ENCODE assay signal across 12 cellular contexts in genomic region chr5:103441523-103441922, GRCh38.
DNase-seq lines count a peak whose midpoint lies in the region; ATAC-seq and TF ChIP-seq lines count a peak whose summit lies in the region.
"Had no signal": no experiment of that assay in that cellular context is flagged by ENCODE, and none has a peak within 500 bp of the region (broad histone marks: within the 10 kb centered on the region; RNA-seq: fewer than 3 reads in every experiment).

No MANE protein-coding gene starts in this region.

- no peak overlapping the region for H3K4me2 ChIP-seq in mammary epithelial cell (ENCODE audit: insufficient read depth, low read depth, low read length)

- H3K4me1 ChIP-seq in mammary epithelial cell (ENCODE audit: insufficient read depth, low read length): peaks cover 6% of the 10 kb centered on the region
- H3K4me1 ChIP-seq: esophagus muscularis mucosa had no signal

- H3K27me3 Mint-ChIP-seq in MCF 10A (ENCODE audit: insufficient read depth, unreplicated experiment) (no peaks in the 10 kb centered on the region), progenitor cell of endocrine pancreas (no peaks in the 10 kb centered on the region)
- H3K27me3 Mint-ChIP-seq in stimulated activated naive CD8-positive, alpha-beta T cell treated with anti-CD3 and anti-CD28 coated beads, Interleukin-15, amount 100 ng/mL, for 72 hours: peaks cover 8% of the 10 kb centered on the region

- no peak overlapping the region for H3K27ac ChIP-seq in mammary epithelial cell (ENCODE audit: insufficient read depth, low read depth, low read length)
- H3K27ac ChIP-seq: esophagus muscularis mucosa, HL-60 had no signal

- peaks cover 9% of the 10 kb centered on the region for H3K4me1 Mint-ChIP-seq in MCF 10A (ENCODE audit: insufficient read depth, unreplicated experiment)
- H3K4me1 Mint-ChIP-seq in progenitor cell of endocrine pancreas (ENCODE audit: low read depth): peaks cover 8% of the 10 kb centered on the region
- no peaks in the 10 kb centered on the region for H3K4me1 Mint-ChIP-seq in stimulated activated naive CD8-positive, alpha-beta T cell treated with anti-CD3 and anti-CD28 coated beads, Interleukin-15, amount 100 ng/mL, for 72 hours
- H3K4me1 Mint-ChIP-seq: activated naive CD4-positive, alpha-beta T cell treated with anti-CD3 and anti-CD28 coated beads, Interleukin-2, amount 10 ng/mL, durations not matched to agents 7 days and 5 days had no signal

- WGBS in mammary epithelial cell (ENCODE audit: low coverage, missing lambda C conversion rate): 52% methylated on average over 2 of the region's 2 CpGs

- no peak for ATAC-seq in GM18858 (IDR thresholded peaks at IDR 0.05; ENCODE audit: unreplicated experiment)
- no peak for ATAC-seq in stimulated activated naive CD8-positive, alpha-beta T cell treated with anti-CD3 and anti-CD28 coated beads, Interleukin-15, amount 100 ng/mL, for 72 hours

- H2AFZ ChIP-seq in mammary epithelial cell (ENCODE audit: low read depth, low read length): no peak overlapping the region

- intact Hi-C loops in MCF 10A (cut with micrococcal nuclease) (no loop called here), mammary epithelial cell (cut with micrococcal nuclease) (no loop called here)

- H3K36me3 Mint-ChIP-seq in MCF 10A (ENCODE audit: insufficient read depth, unreplicated experiment) (no peaks in the 10 kb centered on the region), progenitor cell of endocrine pancreas (ENCODE audit: insufficient read depth) (no peaks in the 10 kb centered on the region)
- H3K36me3 Mint-ChIP-seq: activated naive CD4-positive, alpha-beta T cell treated with anti-CD3 and anti-CD28 coated beads, Interleukin-2, amount 10 ng/mL, durations not matched to agents 7 days and 5 days had no signal

- H3K4me3 ChIP-seq in mammary epithelial cell (replicated peaks in 1 of 3; ENCODE audit: insufficient read depth in 1 of 3, low read depth in 2 of 3, low read length in 3 of 3) (no peak overlapping the region), astrocyte of the cerebellum (ENCODE audit: low read depth, low read length) (no peak overlapping the region)
- H3K4me3 ChIP-seq: esophagus muscularis mucosa had no signal

- dilution Hi-C loops in mammary epithelial cell (cut with HindIII; ENCODE audit: low sequenced_read_pairs): no loop called here

- H3K27me3 ChIP-seq in mammary epithelial cell (ENCODE audit: insufficient read depth, low read length): no peaks in the 10 kb centered on the region
- H3K27me3 ChIP-seq: esophagus muscularis mucosa had no signal

- H3K27ac Mint-ChIP-seq in MCF 10A (ENCODE audit: low read depth, unreplicated experiment): no peak overlapping the region
- H3K27ac Mint-ChIP-seq in progenitor cell of endocrine pancreas: no peak overlapping the region
- no peak overlapping the region for H3K27ac Mint-ChIP-seq in stimulated activated naive CD8-positive, alpha-beta T cell treated with anti-CD3 and anti-CD28 coated beads, Interleukin-15, amount 100 ng/mL, for 72 hours
- H3K27ac Mint-ChIP-seq: activated naive CD4-positive, alpha-beta T cell treated with anti-CD3 and anti-CD28 coated beads, Interleukin-2, amount 10 ng/mL, durations not matched to agents 7 days and 5 days had no signal

- H3K79me2 ChIP-seq in mammary epithelial cell (ENCODE audit: insufficient read depth, low read length): no peaks in the 10 kb centered on the region

- POLR2A ChIA-PET in MCF 10A (lab: Yijun Ruan, JAX): interaction anchor here (1.6 kb wide), 1 partner anchor 25 kb away, joined by 3 read pairs; no protein-coding TSS in a partner anchor

- H3K36me3 ChIP-seq in mammary epithelial cell (ENCODE audit: insufficient read depth, low read length): no peaks in the 10 kb centered on the region
- H3K36me3 ChIP-seq: esophagus muscularis mucosa had no signal

- in situ Hi-C loops in mammary epithelial cell (cut with MboI; ENCODE audit: low sequenced_read_pairs in 2 of 2): no loop called here
- in situ Hi-C loops in astrocyte of the cerebellum (cut with HindIII; ENCODE audit: low sequenced_read_pairs): no loop called here

- H3K9me3 ChIP-seq in mammary epithelial cell (replicated peaks; ENCODE audit: insufficient read depth, low read length): no peaks in the 10 kb centered on the region

- BruUV-seq in MCF 10A (replicated peaks; lab: Mats Ljungman, UMichigan) (no TSS peak), mammary epithelial cell (replicated peaks; lab: Mats Ljungman, UMichigan) (no TSS peak)

- TF ChIP-seq CTCF in MCF 10A (IDR thresholded peaks at IDR 0.05; ENCODE audit: unreplicated experiment): no peak
- TF ChIP-seq CTCF in mammary epithelial cell (conservative IDR thresholded peaks at IDR 0.05 in 1 of 2, IDR thresholded peaks at IDR 0.05 in 1 of 2; ENCODE audit: extremely low read depth in 1 of 2, insufficient read depth in 1 of 2, low read depth in 1 of 2, low read length in 2 of 2): peak in 1 of 2 donors; percentile 26
- peak; percentile 13 for TF ChIP-seq CTCF in astrocyte of the cerebellum (IDR thresholded peaks at IDR 0.05; ENCODE audit: low read depth, low read length, missing control alignments)
- TF ChIP-seq CTCF in progenitor cell of endocrine pancreas (IDR thresholded peaks at IDR 0.05; ENCODE audit: unreplicated experiment): peak; percentile 48

- H3K9me3 Mint-ChIP-seq in MCF 10A (ENCODE audit: unreplicated experiment) (no peaks in the 10 kb centered on the region), progenitor cell of endocrine pancreas (ENCODE audit: low read depth) (peaks cover 20% of the 10 kb centered on the region)
- peaks cover 10 to 24% of the 10 kb centered on the region in 2 donors for H3K9me3 Mint-ChIP-seq in stimulated activated naive CD8-positive, alpha-beta T cell treated with anti-CD3 and anti-CD28 coated beads, Interleukin-15, amount 100 ng/mL, for 72 hours

- no peaks in the 10 kb centered on the region for H4K20me1 ChIP-seq in mammary epithelial cell (ENCODE audit: insufficient read depth, low read length)

- DNase-seq in MCF 10A (ENCODE audit: unreplicated experiment) (peak; percentile 4), mammary epithelial cell (no peak), HT-29 (ENCODE audit: low spot score) (peak; percentile 9), astrocyte of the cerebellum (ENCODE audit: low read depth) (no peak), progenitor cell of endocrine pancreas (ENCODE audit: low spot score, unreplicated experiment) (no peak), NCI-H1436 (lab: John Stamatoyannopoulos, UW) (no peak)
- no peak for DNase-seq in stimulated activated naive CD8-positive, alpha-beta T cell treated with anti-CD3 and anti-CD28 coated beads, Interleukin-15, amount 100 ng/mL, for 72 hours
- DNase-seq: activated naive CD4-positive, alpha-beta T cell treated with anti-CD3 and anti-CD28 coated beads, Interleukin-2, amount 10 ng/mL, durations not matched to agents 7 days and 5 days; mesenchymal stem cell had no signal

- H3K9ac ChIP-seq in mammary epithelial cell (ENCODE audit: insufficient read depth, low read length): no peak overlapping the region

- CTCF ChIA-PET in MCF 10A (lab: Yijun Ruan, JAX) (interaction anchor here (0.7 to 1.8 kb wide), 5 partner anchors 13 to 173 kb away, joined by 3 to 9 read pairs (median 3); no protein-coding TSS in a partner anchor), mammary epithelial cell (lab: Charles Lee; ENCODE audit: low non-redundant PET) (no interaction called here)

- H3K4me3 Mint-ChIP-seq in MCF 10A (ENCODE audit: unreplicated experiment): no peak overlapping the region
- no peak overlapping the region for H3K4me3 Mint-ChIP-seq in progenitor cell of endocrine pancreas (ENCODE audit: low read depth)
- no peak overlapping the region for H3K4me3 Mint-ChIP-seq in stimulated activated naive CD8-positive, alpha-beta T cell treated with anti-CD3 and anti-CD28 coated beads, Interleukin-15, amount 100 ng/mL, for 72 hours
- H3K4me3 Mint-ChIP-seq: activated naive CD4-positive, alpha-beta T cell treated with anti-CD3 and anti-CD28 coated beads, Interleukin-2, amount 10 ng/mL, durations not matched to agents 7 days and 5 days had no signal

Comparison
In these comparisons a context has a peak if more than half of its experiments do, and no peak if none do; other contexts are left out.
1. DNase-seq: peak in MCF 10A (single experiment) and HT-29 (single experiment); none in mammary epithelial cell (single experiment), astrocyte of the cerebellum (single experiment), progenitor cell of endocrine pancreas (single experiment), NCI-H1436 (single experiment) and stimulated activated naive CD8-positive, alpha-beta T cell treated with anti-CD3 and anti-CD28 coated beads, Interleukin-15, amount 100 ng/mL, for 72 hours (0 of 2).